1 cellular context compared by ENCODE assay signal in genomic region chr19:45408121-45408520, GRCh38.
TF ChIP-seq lines count a peak whose summit lies in the region.

No MANE protein-coding gene starts in this region.

TF ChIP-seq in SK-N-SH, 30 proteins besides CTCF, POLR2A, EP300 and RAD21:
- TF ChIP-seq POLR2AphosphoS5 (IDR thresholded peaks at IDR 0.05; ENCODE audit: low read depth, low read length) = no peak
- no peak for TF ChIP-seq REST (IDR thresholded peaks at IDR 0.05; ENCODE audit: low read depth, low read length)
- TF ChIP-seq SIN3A (IDR thresholded peaks at IDR 0.05; ENCODE audit: borderline replicate concordance, low read depth, low read length) = no peak
- no peak for TF ChIP-seq USF1 (IDR thresholded peaks at IDR 0.05; ENCODE audit: borderline replicate concordance, low read depth)
- TF ChIP-seq GATA2 (CRISPR knock-in tag; IDR thresholded peaks at IDR 0.05) = no peak
- TF ChIP-seq JUND (IDR thresholded peaks at IDR 0.05) = no peak
- no peak for TF ChIP-seq CHD2 (IDR thresholded peaks at IDR 0.05; ENCODE audit: low read length, partially characterized antibody)
- TF ChIP-seq PBX3 (IDR thresholded peaks at IDR 0.05) = no peak
TF ChIP-seq in SK-N-SH: peak in this region for 0.
